Comparison of ENCODE assay signal across 19 cellular contexts in the genomic region with DNA sequence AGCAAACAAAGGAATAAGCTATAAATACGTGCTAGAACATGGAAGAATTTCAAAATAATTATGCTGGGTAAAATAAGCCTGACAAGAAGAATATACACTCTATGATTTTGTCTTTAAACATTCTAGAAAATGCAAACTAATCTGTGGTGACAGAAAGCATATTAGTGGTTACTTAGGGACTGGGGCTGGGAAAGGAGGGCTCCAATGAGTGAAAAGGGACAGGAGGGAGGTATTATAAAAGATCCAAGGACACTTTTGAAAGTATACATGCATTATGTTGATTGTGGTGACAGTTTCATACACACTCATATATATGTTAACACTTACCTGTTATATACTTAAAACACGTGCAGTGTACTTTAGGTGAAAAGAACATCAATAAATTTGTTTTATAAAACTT. TPM values are rescaled to one million over a fixed set of nuclear protein-coding genes. Genes with fewer than 3 reads are reported as not detected.
DNase-seq lines count a peak whose midpoint lies in the region; ATAC-seq and TF ChIP-seq lines count a peak whose summit lies in the region.
"Had no signal": no experiment of that assay in that cellular context is flagged by ENCODE, and none has a peak within 500 bp of the region (broad histone marks: within the 10 kb centered on the region; RNA-seq: fewer than 3 reads in every experiment).

No MANE protein-coding gene starts in this region.

- H3K36me3 ChIP-seq in WERI-Rb-1: no peaks in the 10 kb centered on the region
- no peaks in the 10 kb centered on the region for H3K36me3 ChIP-seq in mesenchymal stem cell (ENCODE audit: control insufficient read depth in 1 of 2, insufficient read depth in 2 of 2, low read depth in 1 of 2, low read length in 2 of 2)
- no peaks in the 10 kb centered on the region for H3K36me3 ChIP-seq in skeletal muscle satellite cell (ENCODE audit: insufficient read depth, low read length)
- no peaks in the 10 kb centered on the region for H3K36me3 ChIP-seq in breast epithelium
- H3K36me3 ChIP-seq: SJCRH30 had no signal

- no peak overlapping the region for H2BK120ac ChIP-seq in mesenchymal stem cell (ENCODE audit: low read depth, low read length)

- no peak overlapping the region for H2AK5ac ChIP-seq in mesenchymal stem cell (ENCODE audit: low read length, severe bottlenecking)

- H3K9ac ChIP-seq in mesenchymal stem cell (ENCODE audit: low read length) (peak overlapping the region; percentile 23), skeletal muscle satellite cell (ENCODE audit: low read depth, low read length) (no peak overlapping the region)
- H3K9ac ChIP-seq: KMS-11 had no signal

- no peak overlapping the region for H2BK12ac ChIP-seq in mesenchymal stem cell (ENCODE audit: low read length in 2 of 2)

- intact Hi-C loops in breast epithelium (cut with DNase I; ENCODE audit: low total_unique reads): no loop called here

- H4K91ac ChIP-seq in mesenchymal stem cell (ENCODE audit: low read length): no peak overlapping the region

- DNase-seq in DMS 273 (lab: John Stamatoyannopoulos, UW; ENCODE audit: unreplicated experiment) (peak; percentile 18), DMS 273 treated with DMSO at 0.1 percent for 48 hours (lab: John Stamatoyannopoulos, UW) (no peak), WERI-Rb-1 (no peak), mesenchymal stem cell (no peak), D341Med (ENCODE audit: low spot score) (no peak), breast epithelium (ENCODE audit: low spot score in 2 of 2) (no peak)
- DNase-seq: CD4-positive, alpha-beta memory T cell; GDM1; NCI-H1048; NCI-H2081 treated with DMSO at 0.1 percent for 48 hours; SJCRH30 had no signal

- H3K4me3 ChIP-seq in WERI-Rb-1 (ENCODE audit: low read depth, low read length) (peak overlapping the region; percentile 22; the same call in 1 of the 2 replicates), mesenchymal stem cell (ENCODE audit: insufficient read depth in 1 of 2, low read depth in 1 of 2, low read length in 2 of 2) (no peak overlapping the region), skeletal muscle satellite cell (ENCODE audit: low read length) (no peak overlapping the region), breast epithelium (no peak overlapping the region)
- H3K4me3 ChIP-seq: GM12878, SJCRH30 had no signal

- no CpG with 5 or more reads among the region's 2 CpGs for WGBS in mesenchymal stem cell

- no peak overlapping the region for H2BK15ac ChIP-seq in mesenchymal stem cell (ENCODE audit: low read depth, poor library complexity, severe bottlenecking)

- no peaks in the 10 kb centered on the region for H3K27me3 ChIP-seq in WERI-Rb-1 (ENCODE audit: insufficient read depth, low read depth, severe bottlenecking)
- H3K27me3 ChIP-seq in mesenchymal stem cell (ENCODE audit: control insufficient read depth in 1 of 2, insufficient read depth in 1 of 2, low read length in 2 of 2): no peaks in the 10 kb centered on the region
- no peaks in the 10 kb centered on the region for H3K27me3 ChIP-seq in skeletal muscle satellite cell (ENCODE audit: control insufficient read depth, insufficient read depth, low read length)
- no peaks in the 10 kb centered on the region for H3K27me3 ChIP-seq in breast epithelium
- H3K27me3 ChIP-seq: SJCRH30 had no signal

- H3K79me1 ChIP-seq in mesenchymal stem cell (replicated peaks; ENCODE audit: low read length, poor library complexity, severe bottlenecking): no peaks in the 10 kb centered on the region

- no peak overlapping the region for H3K4ac ChIP-seq in mesenchymal stem cell (ENCODE audit: low read depth in 1 of 2, low read length in 2 of 2)

- peaks cover 5% of the 10 kb centered on the region for H3K4me1 ChIP-seq in mesenchymal stem cell (ENCODE audit: control insufficient read depth, insufficient read depth, low read depth, low read length)
- peaks cover 23% of the 10 kb centered on the region for H3K4me1 ChIP-seq in skeletal muscle satellite cell (ENCODE audit: control insufficient read depth, insufficient read depth, low read length)
- no peaks in the 10 kb centered on the region for H3K4me1 ChIP-seq in breast epithelium
- H3K4me1 ChIP-seq: SJCRH30 had no signal

- H3K4me2 ChIP-seq in mesenchymal stem cell (ENCODE audit: low read length, poor library complexity, severe bottlenecking): no peak overlapping the region
- peak overlapping the region; percentile 11 for H3K4me2 ChIP-seq in skeletal muscle satellite cell (ENCODE audit: low read length)
- H3K4me2 ChIP-seq: KMS-11 had no signal

- H3K9me3 ChIP-seq in WERI-Rb-1 (ENCODE audit: severe bottlenecking): no peaks in the 10 kb centered on the region
- H3K9me3 ChIP-seq in mesenchymal stem cell (ENCODE audit: control insufficient read depth, low read length): no peaks in the 10 kb centered on the region
- no peaks in the 10 kb centered on the region for H3K9me3 ChIP-seq in skeletal muscle satellite cell (replicated peaks; ENCODE audit: low read length)
- no peaks in the 10 kb centered on the region for H3K9me3 ChIP-seq in breast epithelium
- H3K9me3 ChIP-seq: SJCRH30 had no signal

- H3K23ac ChIP-seq in mesenchymal stem cell (ENCODE audit: low read length in 2 of 2): no peak overlapping the region

- H2BK5ac ChIP-seq in mesenchymal stem cell (ENCODE audit: low read depth, low read length, poor library complexity, severe bottlenecking): no peak overlapping the region

- no peak overlapping the region for H3K14ac ChIP-seq in mesenchymal stem cell (ENCODE audit: low read length in 2 of 2)

- no peak for TF ChIP-seq CTCF in WERI-Rb-1 (IDR thresholded peaks at IDR 0.05; ENCODE audit: low read depth, low read length)
- no peak for TF ChIP-seq CTCF in breast epithelium (IDR thresholded peaks at IDR 0.05)

- H2AFZ ChIP-seq in mesenchymal stem cell (ENCODE audit: low read depth, low read length): no peak overlapping the region

- TF ChIP-seq POLR2A in breast epithelium (IDR thresholded peaks at IDR 0.05): no peak

- H3K27ac ChIP-seq in WERI-Rb-1 (peak overlapping the region; percentile 75), mesenchymal stem cell (ENCODE audit: low read length, poor library complexity, severe bottlenecking) (no peak overlapping the region), breast epithelium (no peak overlapping the region)
- H3K27ac ChIP-seq: 22Rv1, KMS-11, RWPE1, SJCRH30 had no signal

- H3K18ac ChIP-seq in mesenchymal stem cell (ENCODE audit: low read depth in 1 of 2, low read length in 2 of 2): no peak overlapping the region

- no peak for ATAC-seq in GM19395 (IDR thresholded peaks at IDR 0.05; ENCODE audit: unreplicated experiment)
- ATAC-seq: GM12878, HepG2 had no signal

- no peak overlapping the region for H4K8ac ChIP-seq in mesenchymal stem cell (ENCODE audit: low read length)

RNA-seq across cellular contexts. Expression of gene MYH15, which starts 23.0 kb away (rescaled TPM):
- 0.08 TPM for polyA plus RNA-seq in mesenchymal stem cell (2013, experiment 1 of 2)
- 0.04 TPM for polyA plus RNA-seq in mesenchymal stem cell (2013, experiment 2 of 2)
- 0.22 and 0.76 TPM in 2 replicates for total RNA-seq in skeletal muscle satellite cell (2012; rRNA removed)
- total RNA-seq in breast epithelium: not detected
- total RNA-seq: H1 had no signal
- polyA plus RNA-seq: CD4-positive, alpha-beta memory T cell had no signal
